In genomic region chr9:131238402-131239021, GRCh38 we compare ENCODE assay signal across 8 cellular contexts. TPM values are rescaled to one million over a fixed set of nuclear protein-coding genes. Genes with fewer than 3 reads are reported as not detected.
DNase-seq lines count a peak whose midpoint lies in the region; ATAC-seq and TF ChIP-seq lines count a peak whose summit lies in the region.
"Had no signal": no experiment of that assay in that cellular context is flagged by ENCODE, and none has a peak within 500 bp of the region (broad histone marks: within the 10 kb centered on the region; RNA-seq: fewer than 3 reads in every experiment).

No MANE protein-coding gene starts in this region.

- H3K4me3 ChIP-seq in adipocyte (ENCODE audit: low read length) (no peak overlapping the region), left lung (peak overlapping the region in 1 of 2 donors; percentile 17)

- no peak overlapping the region for H3K4me3 Mint-ChIP-seq in type B pancreatic cell

- H3K27ac Mint-ChIP-seq in type B pancreatic cell: peak overlapping the region; percentile 42

- H3K4me1 ChIP-seq in adipocyte (ENCODE audit: control insufficient read depth, insufficient read depth, low read length) (peaks cover 14% of the 10 kb centered on the region), left lung (peaks cover 19 to 31% of the 10 kb centered on the region in 2 donors)

- intact Hi-C loops in left lung (cut with DNase I): no loop called here

- peak overlapping the region; percentile 62 to 83 for H3K27ac ChIP-seq in left lung

- ATAC-seq in GM19438 (IDR thresholded peaks at IDR 0.05; ENCODE audit: low read depth, unreplicated experiment) (peak; percentile 23), HG03139 (IDR thresholded peaks at IDR 0.05; ENCODE audit: unreplicated experiment) (peak; percentile 16), left lung (peak; percentile 2)

- H3K27me3 ChIP-seq in adipocyte (replicated peaks; ENCODE audit: control insufficient read depth, insufficient read depth, low read length): no peaks in the 10 kb centered on the region
- no peaks in the 10 kb centered on the region for H3K27me3 ChIP-seq in left lung

- H3K4me1 Mint-ChIP-seq in type B pancreatic cell (ENCODE audit: unreplicated experiment): peaks cover 20% of the 10 kb centered on the region

- H3K36me3 ChIP-seq in adipocyte (ENCODE audit: control insufficient read depth, insufficient read depth, low read length, severe bottlenecking) (peaks cover 14% of the 10 kb centered on the region), left lung (peaks cover 0 to 22% of the 10 kb centered on the region in 2 donors)

- no peaks in the 10 kb centered on the region for H3K36me3 Mint-ChIP-seq in type B pancreatic cell

- H3K9me3 Mint-ChIP-seq in type B pancreatic cell: no peaks in the 10 kb centered on the region

- H3K9ac ChIP-seq in adipocyte (ENCODE audit: low read length): peak overlapping the region; percentile 30

- H3K27me3 Mint-ChIP-seq in type B pancreatic cell: no peaks in the 10 kb centered on the region

- H3K9me3 ChIP-seq in adipocyte (ENCODE audit: control insufficient read depth, low read length): no peaks in the 10 kb centered on the region
- peaks cover 0 to 2% of the 10 kb centered on the region in 2 donors for H3K9me3 ChIP-seq in left lung

- DNase-seq in adipocyte (ENCODE audit: low read depth) (peak; percentile 13), left lung (peak in 1 of 2 donors; percentile 77), type B pancreatic cell (ENCODE audit: extremely low spot score, unreplicated experiment) (no peak), KG1 (lab: John Stamatoyannopoulos, UW) (no peak), DMS114 treated with DMSO at 0.1 percent for 48 hours (lab: John Stamatoyannopoulos, UW; ENCODE audit: unreplicated experiment) (no peak)

- TF ChIP-seq CTCF in left lung (IDR thresholded peaks at IDR 0.05) (no peak), type B pancreatic cell (conservative IDR thresholded peaks at IDR 0.05) (no peak)

RNA-seq across cellular contexts. Expression of gene FAM78A, which starts 37.8 kb away (rescaled TPM):
- 10 to 100 TPM in 1 of 2 donors, 1 to 10 TPM in 1; 7.8 to 18.1 TPM for total RNA-seq in left lung
- total RNA-seq in type B pancreatic cell (ENCODE audit: low replicate concordance): 0.79 and 1.9 TPM in 2 replicates

RNA-seq across cellular contexts. Expression of gene PLPP7, which starts 51.0 kb away (rescaled TPM):
- total RNA-seq in left lung (1 to 10 TPM; 1.6 to 2.3 TPM), type B pancreatic cell (ENCODE audit: low replicate concordance) (0.50 and 3.1 TPM in 2 replicates)
- total RNA-seq: T-helper 2 cell treated with Interferon-gamma antibody and Interleukin-4, amounts not matched to agents 100 ng/mL and 5 ng/mL, for 36 hours had no signal
